ENCODE assay signal across 8 cellular contexts in the genomic region with DNA sequence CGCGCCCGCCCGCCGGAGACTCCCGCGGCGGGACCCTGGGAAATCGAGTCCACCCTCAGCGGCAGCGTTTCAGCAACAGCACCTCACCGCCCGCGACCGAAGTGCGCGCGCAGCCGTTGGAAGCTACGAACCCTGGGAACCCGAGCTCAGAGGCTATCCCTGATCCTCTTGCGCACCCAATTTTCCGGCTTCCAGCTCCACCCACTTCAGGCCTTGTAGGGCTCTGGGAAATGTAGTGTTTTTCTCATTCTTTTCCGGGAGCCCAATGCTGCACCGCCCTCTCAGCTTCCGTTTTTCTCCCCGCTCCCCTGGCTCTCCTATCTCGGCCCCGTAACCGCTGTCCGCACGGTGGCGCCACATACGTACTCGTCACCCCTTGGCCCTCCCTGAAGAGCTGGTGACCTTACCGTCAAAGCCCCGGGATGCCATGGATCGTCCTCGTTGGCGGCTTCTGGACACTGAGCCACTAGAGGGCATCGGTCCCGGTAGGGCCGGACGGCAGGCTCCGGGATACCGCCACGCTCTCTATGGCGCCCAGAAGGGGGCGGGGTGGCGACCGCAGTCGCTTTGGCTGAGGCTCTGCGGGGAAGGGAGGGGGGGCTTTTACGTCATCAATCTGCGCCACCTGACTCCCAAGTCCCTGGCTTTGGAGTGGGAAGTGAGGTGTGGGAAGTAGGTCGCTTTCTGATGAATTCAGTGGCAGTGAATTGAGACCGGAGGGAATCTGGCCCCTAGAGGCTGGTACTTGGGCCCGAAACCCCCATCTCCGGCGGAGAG. TPM values are rescaled to one million over a fixed set of nuclear protein-coding genes. Genes with fewer than 3 reads are reported as not detected.
DNase-seq lines count a peak whose midpoint lies in the region; ATAC-seq and TF ChIP-seq lines count a peak whose summit lies in the region.

ODR4 (plus strand) TSS at position 687 of the 777 bp plus-strand sequence. CDS start 3,948 bp downstream, outside the sequence.
TPR (minus strand) TSS at position 102 of the 777 bp plus-strand sequence. CDS start 225 bp downstream, outside the sequence.

- DNase-seq in AG04450 (ENCODE audit: low read depth, low spot score) (peak; percentile 99), NCI-H2227 treated with DMSO at 0.1 percent for 48 hours (lab: John Stamatoyannopoulos, UW) (peak; percentile 99), WTC11 (ENCODE audit: low spot score) (peak; percentile 96), caudate nucleus (lab: John Stamatoyannopoulos, UW) (peak; percentile 79 to 100 (median 99)), immature natural killer cell (peak; percentile 94 to 96 (median 96)), spleen (peak; percentile 99)

- H3K27ac Mint-ChIP-seq in WTC11 (peak within 1 kb of the TSS; percentile 100), immature natural killer cell (peak within 1 kb of the TSS; percentile 93 to 99 (median 96))

- H3K27me3 ChIP-seq in AG04450 (ENCODE audit: control insufficient read depth, insufficient read depth, low read length), result no peaks in the 10 kb centered on the region
- no peaks in the 10 kb centered on the region for H3K27me3 ChIP-seq in spleen (replicated peaks in 1 of 7)

- intact Hi-C loops in spleen (cut with DNase I; ENCODE audit: low total_unique reads), result no loop called here

- peaks cover 0 to 39% (median 21%) of the 10 kb centered on the region in 6 donors for H3K36me3 ChIP-seq in spleen

- H3K4me1 ChIP-seq in spleen, result peaks cover 31 to 75% (median 46%) of the 10 kb centered on the region in 6 donors

- H3K27me3 Mint-ChIP-seq in WTC11 (ENCODE audit: low read depth), result no peaks in the 10 kb centered on the region; the same call in 1 of the 2 replicates
- peaks cover 10 to 27% (median 15%) of the 10 kb centered on the region in 3 donors for H3K27me3 Mint-ChIP-seq in immature natural killer cell (ENCODE audit: low read depth in 3 of 3)

- H3K9me3 ChIP-seq in AG04450 (ENCODE audit: control insufficient read depth, insufficient read depth, low read length) (no peaks in the 10 kb centered on the region), spleen (no peaks in the 10 kb centered on the region)

- TF ChIP-seq POLR2A in spleen (IDR thresholded peaks at IDR 0.05), result peak in 1 of 3 donors; percentile 26

- H3K36me3 Mint-ChIP-seq in WTC11 (peaks cover 26% of the 10 kb centered on the region), immature natural killer cell (peaks cover 0 to 18% (median 3%) of the 10 kb centered on the region in 3 donors)

- ATAC-seq in GM18873 (IDR thresholded peaks at IDR 0.05; ENCODE audit: low FRiP score, unreplicated experiment), result peak; percentile 88
- ATAC-seq in HG03159 (IDR thresholded peaks at IDR 0.05; ENCODE audit: unreplicated experiment), result peak; percentile 90
- peak; percentile 93 for ATAC-seq in WTC11

- H3K9me3 Mint-ChIP-seq in WTC11, result no peaks in the 10 kb centered on the region
- H3K9me3 Mint-ChIP-seq in immature natural killer cell, result no peaks in the 10 kb centered on the region

- 0 to 1% (median 0%) methylated on average over 52 to 60 of the region's 60 CpGs for WGBS in spleen, 5 donors

- CTCF ChIA-PET in AG04450 (lab: Charles Lee), result interaction anchor here (0.6 to 2.4 kb wide), 79 partner anchors 11 to 1668 kb away, joined by 3 to 68 read pairs (median 5); partner anchors contain the start of genes PRG4 and PTGS2
- CTCF ChIA-PET in WTC11 (lab: Charles Lee), result interaction anchor here (0.5 to 1.6 kb wide), 45 partner anchors 9 to 1448 kb away, joined by 3 to 31 read pairs (median 4); partner anchors contain the start of genes HMCN1, IVNS1ABP and PTGS2

- TF ChIP-seq CTCF in AG04450 (IDR thresholded peaks at IDR 0.05; ENCODE audit: low read depth, low read length) (peak; percentile 89), WTC11 (IDR thresholded peaks at IDR 0.05) (peak; percentile 68), spleen (IDR thresholded peaks at IDR 0.05 in 8 of 11, conservative IDR thresholded peaks at IDR 0.05 in 3 of 11) (peak; percentile 90 to 99 (median 97))

- peak within 1 kb of the TSS; percentile 99 for H3K27ac ChIP-seq in AG04450 (ENCODE audit: low read depth, low read length)
- peak within 1 kb of the TSS; percentile 98 for H3K27ac ChIP-seq in caudate nucleus (ENCODE audit: low read depth, low read length)
- H3K27ac ChIP-seq in spleen, result peak within 1 kb of the TSS; percentile 93 to 98 (median 96)

- H3K4me1 Mint-ChIP-seq in WTC11 (no peaks in the 10 kb centered on the region; the same call in 1 of the 2 replicates), immature natural killer cell (peaks cover 42 to 80% of the 10 kb centered on the region in 2 donors)

- H3K4me3 ChIP-seq in AG04450 (ENCODE audit: low read depth, low read length), result peak within 1 kb of the TSS; percentile 86
- peak within 1 kb of the TSS; percentile 74 to 99 (median 94) for H3K4me3 ChIP-seq in spleen

- peak within 1 kb of the TSS; percentile 97 for H3K4me3 Mint-ChIP-seq in WTC11
- peak within 1 kb of the TSS; percentile 92 to 100 (median 94) for H3K4me3 Mint-ChIP-seq in immature natural killer cell

- POLR2A ChIA-PET in AG04450 (lab: Yijun Ruan, JAX), result interaction anchor here (0.6 to 1.6 kb wide), 5 partner anchors 11 to 304 kb away, joined by 3 to 10 read pairs (median 3); no protein-coding TSS in a partner anchor
- POLR2A ChIA-PET in WTC11 (lab: Charles Lee), result interaction anchor here (0.6 to 0.9 kb wide), 5 partner anchors 10 to 33 kb away, joined by 3 to 8 read pairs (median 3); no protein-coding TSS in a partner anchor

TF ChIP-seq in WTC11, 78 proteins besides CTCF, POLR2A, EP300 and RAD21 (continues in another document):
- TF ChIP-seq MYBL2 (CRISPR knock-in tag; IDR thresholded peaks at IDR 0.05), result 0 out of 2 replicates have a peak, but pooled peaks have one; percentile 58
- TF ChIP-seq TEAD1 (CRISPR knock-in tag; IDR thresholded peaks at IDR 0.05), result peak; percentile 55; the same call in 1 of the 2 replicates
- TF ChIP-seq ELF4 (CRISPR knock-in tag; IDR thresholded peaks at IDR 0.05; ENCODE audit: low read depth), result no peak
- TF ChIP-seq, protein P1, sequence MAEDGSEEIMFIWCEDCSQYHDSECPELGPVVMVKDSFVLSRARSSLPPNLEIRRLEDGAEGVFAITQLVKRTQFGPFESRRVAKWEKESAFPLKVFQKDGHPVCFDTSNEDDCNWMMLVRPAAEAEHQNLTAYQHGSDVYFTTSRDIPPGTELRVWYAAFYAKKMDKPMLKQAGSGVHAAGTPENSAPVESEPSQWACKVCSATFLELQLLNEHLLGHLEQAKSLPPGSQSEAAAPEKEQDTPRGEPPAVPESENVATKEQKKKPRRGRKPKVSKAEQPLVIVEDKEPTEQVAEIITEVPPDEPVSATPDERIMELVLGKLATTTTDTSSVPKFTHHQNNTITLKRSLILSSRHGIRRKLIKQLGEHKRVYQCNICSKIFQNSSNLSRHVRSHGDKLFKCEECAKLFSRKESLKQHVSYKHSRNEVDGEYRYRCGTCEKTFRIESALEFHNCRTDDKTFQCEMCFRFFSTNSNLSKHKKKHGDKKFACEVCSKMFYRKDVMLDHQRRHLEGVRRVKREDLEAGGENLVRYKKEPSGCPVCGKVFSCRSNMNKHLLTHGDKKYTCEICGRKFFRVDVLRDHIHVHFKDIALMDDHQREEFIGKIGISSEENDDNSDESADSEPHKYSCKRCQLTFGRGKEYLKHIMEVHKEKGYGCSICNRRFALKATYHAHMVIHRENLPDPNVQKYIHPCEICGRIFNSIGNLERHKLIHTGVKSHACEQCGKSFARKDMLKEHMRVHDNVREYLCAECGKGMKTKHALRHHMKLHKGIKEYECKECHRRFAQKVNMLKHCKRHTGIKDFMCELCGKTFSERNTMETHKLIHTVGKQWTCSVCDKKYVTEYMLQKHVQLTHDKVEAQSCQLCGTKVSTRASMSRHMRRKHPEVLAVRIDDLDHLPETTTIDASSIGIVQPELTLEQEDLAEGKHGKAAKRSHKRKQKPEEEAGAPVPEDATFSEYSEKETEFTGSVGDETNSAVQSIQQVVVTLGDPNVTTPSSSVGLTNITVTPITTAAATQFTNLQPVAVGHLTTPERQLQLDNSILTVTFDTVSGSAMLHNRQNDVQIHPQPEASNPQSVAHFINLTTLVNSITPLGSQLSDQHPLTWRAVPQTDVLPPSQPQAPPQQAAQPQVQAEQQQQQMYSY (CRISPR knock-in tag; IDR thresholded peaks at IDR 0.05), result 0 out of 2 replicates have a peak, but pooled peaks have one; percentile 35
- TF ChIP-seq ERG (CRISPR knock-in tag; IDR thresholded peaks at IDR 0.05), result no peak
- 0 out of 2 replicates have a peak, but pooled peaks have one; percentile 59 for TF ChIP-seq ZNF232 (CRISPR knock-in tag; IDR thresholded peaks at IDR 0.05)
- TF ChIP-seq, protein P2, sequence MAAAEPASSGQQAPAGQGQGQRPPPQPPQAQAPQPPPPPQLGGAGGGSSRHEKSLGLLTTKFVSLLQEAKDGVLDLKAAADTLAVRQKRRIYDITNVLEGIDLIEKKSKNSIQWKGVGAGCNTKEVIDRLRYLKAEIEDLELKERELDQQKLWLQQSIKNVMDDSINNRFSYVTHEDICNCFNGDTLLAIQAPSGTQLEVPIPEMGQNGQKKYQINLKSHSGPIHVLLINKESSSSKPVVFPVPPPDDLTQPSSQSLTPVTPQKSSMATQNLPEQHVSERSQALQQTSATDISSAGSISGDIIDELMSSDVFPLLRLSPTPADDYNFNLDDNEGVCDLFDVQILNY (CRISPR knock-in tag; IDR thresholded peaks at IDR 0.05), result peak; percentile 14; the same call in 1 of the 2 replicates
- TF ChIP-seq CREM (CRISPR knock-in tag; IDR thresholded peaks at IDR 0.05), result peak; percentile 99

RNA-seq across cellular contexts. Expression of gene ODR4, which starts in this region (rescaled TPM):
- 9.7 and 16.8 TPM in 2 replicates for polyA plus RNA-seq in AG04450 (2011; rRNA removed)
- polyA minus RNA-seq in AG04450 (2011; rRNA and poly(A)+ RNA removed), result 2.9 and 7.6 TPM in 2 replicates
- 14.1 to 14.5 TPM (median 14.3 TPM) in 3 replicates for total RNA-seq in WTC11 (2021)
- polyA plus RNA-seq in immature natural killer cell, result 1 to 10 TPM; 1.7 to 5.4 (median 5.0) TPM
- 10 to 100 TPM; 15.7 to 22.1 (median 18.6) TPM for total RNA-seq in spleen
- 1 to 10 TPM; 6.2 to 9.0 (median 7.4) TPM for polyA plus RNA-seq in spleen

RNA-seq across cellular contexts. Expression of gene TPR, which starts in this region (rescaled TPM):
- polyA plus RNA-seq in AG04450 (2011; rRNA removed) (47.6 and 48.5 TPM in 2 replicates), immature natural killer cell (10 to 100 TPM in 2 of 3 donors, 1 to 10 TPM in 1; 5.4 to 64.7 (median 12.9) TPM), spleen (10 to 100 TPM; 23.8 to 27.3 (median 24.1) TPM)
- polyA minus RNA-seq in AG04450 (2011; rRNA and poly(A)+ RNA removed), result 79.5 and 95.1 TPM in 2 replicates
- total RNA-seq in WTC11 (2021) (110 to 120 TPM (median 119 TPM) in 3 replicates), spleen (100 to 1,000 TPM in 5 of 7 donors, 10 to 100 TPM in 2; 95.0 to 129 (median 110) TPM)

Comparison
In these comparisons a context has a peak if more than half of its experiments do, and no peak if none do; other contexts are left out.
1. Peak in every context shown above with its lines: DNase-seq, ATAC-seq, H3K4me3 ChIP-seq and H3K27ac ChIP-seq.